In the genomic region with DNA sequence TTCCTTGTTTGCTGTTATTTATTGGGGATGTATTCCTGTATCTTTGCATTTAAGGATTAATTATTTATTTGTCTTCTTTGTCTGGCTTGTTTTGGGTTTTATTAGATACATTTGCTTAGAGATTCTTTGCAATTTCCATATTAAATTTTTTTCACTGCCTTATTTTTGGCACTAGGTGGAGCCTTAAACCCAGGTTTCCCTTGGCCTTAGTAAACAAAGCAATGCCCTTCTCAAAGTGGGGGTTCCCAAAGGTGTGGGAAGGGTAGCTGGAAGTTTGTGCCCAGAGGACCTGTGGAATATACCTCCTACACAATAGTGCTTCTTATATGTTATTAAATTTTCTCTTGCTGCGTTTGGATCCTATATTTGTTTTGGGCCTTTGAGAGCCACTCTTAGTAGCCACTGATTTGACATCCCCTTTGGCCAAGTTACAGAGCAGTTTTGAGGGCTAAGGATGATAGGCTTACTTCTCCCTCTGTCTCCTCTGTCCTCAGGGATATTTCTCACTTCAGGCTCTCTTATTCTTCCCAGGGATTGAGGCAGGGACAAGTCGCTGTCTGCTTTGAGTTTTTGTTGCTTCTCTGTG, we compare ENCODE assay signal across 8 cellular contexts.
DNase-seq lines count a peak whose midpoint lies in the region; ATAC-seq, FAIRE-seq and TF ChIP-seq lines count a peak whose summit lies in the region.

No MANE protein-coding gene starts in this region.

- H3K4me1 Mint-ChIP-seq in brain, result no peaks in the 10 kb centered on the region
- peaks cover 2% of the 10 kb centered on the region for H3K4me1 Mint-ChIP-seq in activated CD4-positive, alpha-beta T cell treated with anti-CD3 and anti-CD28 coated beads for 36 hours

- peak; percentile 75 for ATAC-seq in left lobe of liver
- ATAC-seq in HG02970 (IDR thresholded peaks at IDR 0.05; ENCODE audit: low FRiP score, unreplicated experiment), result no peak
- no peak for ATAC-seq in omental fat pad (ENCODE audit: low FRiP score)
- ATAC-seq in activated CD4-positive, alpha-beta T cell treated with anti-CD3 and anti-CD28 coated beads for 36 hours, result no peak

- POLR2A ChIA-PET in activated CD4-positive, alpha-beta T cell treated with anti-CD3 and anti-CD28 coated beads for 36 hours (lab: Charles Lee), result no interaction called here

- DNase-seq in NCI-H1105 (lab: John Stamatoyannopoulos, UW), result peak; percentile 5
- no peak for DNase-seq in left lobe of liver (ENCODE audit: low spot score)
- DNase-seq in omental fat pad (ENCODE audit: low spot score), result no peak
- DNase-seq in activated CD4-positive, alpha-beta T cell treated with anti-CD3 and anti-CD28 coated beads for 36 hours, result no peak

- no peaks in the 10 kb centered on the region for H3K27me3 Mint-ChIP-seq in brain
- no peaks in the 10 kb centered on the region for H3K27me3 Mint-ChIP-seq in activated CD4-positive, alpha-beta T cell treated with anti-CD3 and anti-CD28 coated beads for 36 hours

- intact Hi-C loops in activated CD4-positive, alpha-beta T cell treated with anti-CD3 and anti-CD28 coated beads for 36 hours (cut with DNase I, micrococcal nuclease), result loop anchor here (1.0 to 10.0 kb wide), 3 partner anchors 213 to 1839 kb away; no protein-coding TSS in a partner anchor

- FAIRE-seq in A204.1 (lab: Jason Lieb, UNC), result peak; percentile 91
- peak; percentile 93 for FAIRE-seq in G401.6 (lab: Jason Lieb, UNC)

- no peak overlapping the region for H3K27ac Mint-ChIP-seq in brain
- no peak overlapping the region for H3K27ac Mint-ChIP-seq in activated CD4-positive, alpha-beta T cell treated with anti-CD3 and anti-CD28 coated beads for 36 hours

- CTCF ChIA-PET in activated CD4-positive, alpha-beta T cell treated with anti-CD3 and anti-CD28 coated beads for 36 hours (lab: Charles Lee), result interaction anchor here (1.0 kb wide), 2 partner anchors 213 to 397 kb away, joined by 3 to 4 read pairs; no protein-coding TSS in a partner anchor

- no peaks in the 10 kb centered on the region for H3K36me3 Mint-ChIP-seq in brain
- no peaks in the 10 kb centered on the region for H3K36me3 Mint-ChIP-seq in activated CD4-positive, alpha-beta T cell treated with anti-CD3 and anti-CD28 coated beads for 36 hours (ENCODE audit: low read depth)

- peak; percentile 92 to 94 for TF ChIP-seq CTCF in brain (conservative IDR thresholded peaks at IDR 0.05)
- no peak for TF ChIP-seq CTCF in omental fat pad (IDR thresholded peaks at IDR 0.05)

- peaks cover 0 to 4% (median 0%) of the 10 kb centered on the region in 5 experiments for H3K9me3 Mint-ChIP-seq in brain
- H3K9me3 Mint-ChIP-seq in activated CD4-positive, alpha-beta T cell treated with anti-CD3 and anti-CD28 coated beads for 36 hours (ENCODE audit: low read depth), result no peaks in the 10 kb centered on the region

- H3K4me3 Mint-ChIP-seq in brain, result no peak overlapping the region
- no peak overlapping the region for H3K4me3 Mint-ChIP-seq in activated CD4-positive, alpha-beta T cell treated with anti-CD3 and anti-CD28 coated beads for 36 hours

Comparison
In these comparisons a context has a peak if more than half of its experiments do, and no peak if none do; other contexts are left out.
1. CTCF ChIP-seq: peak in brain (2 of 2); none in omental fat pad (0 of 3).